Comparison of ENCODE assay signal across 25 cellular contexts in the genomic region with DNA sequence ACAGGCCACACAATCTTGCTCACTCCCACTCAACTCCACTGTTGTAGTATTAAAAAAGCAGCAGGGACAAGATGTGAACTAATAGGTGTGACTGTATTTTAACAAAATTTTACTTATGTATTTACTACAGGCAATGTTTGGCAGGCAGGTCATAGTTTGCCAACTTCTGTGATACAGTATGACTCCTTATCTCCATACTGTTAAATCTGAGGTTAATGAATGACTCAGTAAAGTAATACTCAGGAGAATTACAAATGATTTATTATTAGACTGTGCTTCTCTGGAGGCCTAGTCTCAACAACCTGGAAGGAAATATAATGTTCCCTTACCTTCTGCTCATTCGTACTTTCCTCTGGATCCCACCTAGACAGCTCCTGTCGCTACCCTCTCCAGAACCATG.
A peak's percentile ranks its signal among the peaks of the same experiment; 100 is the strongest.
DNase-seq lines count a peak whose midpoint lies in the region; ATAC-seq and TF ChIP-seq lines count a peak whose summit lies in the region.
"Had no signal": no experiment of that assay in that cellular context is flagged by ENCODE, and none has a peak within 500 bp of the region (broad histone marks: within the 10 kb centered on the region; RNA-seq: fewer than 3 reads in every experiment).

No MANE protein-coding gene starts in this region.

- TF ChIP-seq POLR2A in stomach (IDR thresholded peaks at IDR 0.05), result no peak

- H3K36me3 Mint-ChIP-seq in T-helper 2 cell treated with Interferon-gamma antibody and Interleukin-4, amounts not matched to agents 5 μg/mL and 100 μg/mL, for 36 hours (ENCODE audit: low read depth), result no peaks in the 10 kb centered on the region
- H3K36me3 Mint-ChIP-seq: CD4-positive, CD25-positive, alpha-beta regulatory T cell had no signal

- H3K9me3 Mint-ChIP-seq in T-helper 2 cell treated with Interferon-gamma antibody and Interleukin-4, amounts not matched to agents 5 μg/mL and 100 μg/mL, for 36 hours, result peaks cover 18% of the 10 kb centered on the region

- TF ChIP-seq CTCF in epithelial cell of esophagus (IDR thresholded peaks at IDR 0.05; ENCODE audit: insufficient read depth, low read depth, low read length, missing control alignments) (no peak), stomach (IDR thresholded peaks at IDR 0.05) (no peak)

- ATAC-seq in left ventricle myocardium superior (peak; percentile 80), Right ventricle myocardium inferior (no peak), HG03520 (IDR thresholded peaks at IDR 0.05; ENCODE audit: unreplicated experiment) (no peak), GM19395 (IDR thresholded peaks at IDR 0.05; ENCODE audit: unreplicated experiment) (no peak)
- ATAC-seq: activated T-cell treated with anti-CD3 and anti-CD28 coated beads, Interleukin-2, amount 50 U/mL, for 72 hours; HepG2 had no signal

- no peaks in the 10 kb centered on the region for H3K36me3 ChIP-seq in stomach
- H3K36me3 ChIP-seq: adrenal gland, tibial nerve had no signal

- WGBS in stomach, 5 donors, result 29 to 68% (median 62%) methylated on average over 2 of the region's 2 CpGs

- H3K4me3 Mint-ChIP-seq in T-helper 2 cell treated with Interferon-gamma antibody and Interleukin-4, amounts not matched to agents 5 μg/mL and 100 μg/mL, for 36 hours, result no peak overlapping the region
- H3K4me3 Mint-ChIP-seq: activated T-cell treated with anti-CD3 and anti-CD28 coated beads, Interleukin-2, amount 50 U/mL, for 72 hours; CD4-positive, CD25-positive, alpha-beta regulatory T cell had no signal

- H3K27me3 Mint-ChIP-seq in T-helper 2 cell treated with Interferon-gamma antibody and Interleukin-4, amounts not matched to agents 5 μg/mL and 100 μg/mL, for 36 hours (ENCODE audit: low read depth), result no peaks in the 10 kb centered on the region
- H3K27me3 Mint-ChIP-seq: CD4-positive, CD25-positive, alpha-beta regulatory T cell; progenitor cell of endocrine pancreas had no signal

- peaks cover 0 to 23% (median 12%) of the 10 kb centered on the region in 4 donors for H3K9me3 ChIP-seq in stomach

- TF ChIP-seq EP300 in stomach (IDR thresholded peaks at IDR 0.05), result no peak

- intact Hi-C loops in left ventricle myocardium superior (cut with micrococcal nuclease), result no loop called here
- intact Hi-C loops in Right ventricle myocardium inferior (cut with DNase I), result no loop called here
- intact Hi-C loops in stomach (cut with DNase I; ENCODE audit: low total_unique reads), result no loop called here

- H3K4me3 ChIP-seq in epithelial cell of esophagus (ENCODE audit: low read length), result no peak overlapping the region
- H3K4me3 ChIP-seq in stomach, result no peak overlapping the region
- H3K4me3 ChIP-seq: adrenal gland, tibial nerve had no signal

- H3K27ac Mint-ChIP-seq in T-helper 2 cell treated with Interferon-gamma antibody and Interleukin-4, amounts not matched to agents 5 μg/mL and 100 μg/mL, for 36 hours, result no peak overlapping the region
- H3K27ac Mint-ChIP-seq: activated T-cell treated with anti-CD3 and anti-CD28 coated beads, Interleukin-2, amount 50 U/mL, for 72 hours; progenitor cell of endocrine pancreas had no signal

- H3K27ac ChIP-seq in stomach, result peak overlapping the region; percentile 68 to 95 (median 76)
- H3K27ac ChIP-seq: adrenal gland, tibial nerve had no signal

- H3K4me1 Mint-ChIP-seq in T-helper 2 cell treated with Interferon-gamma antibody and Interleukin-4, amounts not matched to agents 5 μg/mL and 100 μg/mL, for 36 hours (ENCODE audit: low read depth), result no peaks in the 10 kb centered on the region
- H3K4me1 Mint-ChIP-seq: CD4-positive, CD25-positive, alpha-beta regulatory T cell had no signal

- peaks cover 0 to 6% (median 1%) of the 10 kb centered on the region in 4 donors for H3K4me1 ChIP-seq in stomach
- H3K4me1 ChIP-seq: tibial nerve had no signal

- DNase-seq in left ventricle myocardium superior (no peak), Right ventricle myocardium inferior (ENCODE audit: missing footprints) (no peak), epithelial cell of esophagus (ENCODE audit: low read depth) (peak; percentile 43), left kidney (ENCODE audit: low read depth, low spot score) (peak; percentile 25), stomach (peak; percentile 40)
- DNase-seq in T-helper 2 cell treated with Interferon-gamma antibody and Interleukin-4, amounts not matched to agents 5 μg/mL and 100 μg/mL, for 36 hours (ENCODE audit: low spot score), result no peak
- DNase-seq: activated CD4-positive, alpha-beta T cell treated with anti-CD3 and anti-CD28 coated beads, Interleukin-2, amount 50 U/mL, for 48 hours; activated CD4-positive, CD25-positive, alpha-beta regulatory T cell treated with anti-CD3 and anti-CD28 coated beads, Interleukin-2, amount 50 U/mL, for 72 hours; activated naive CD4-positive, alpha-beta T cell; activated T-cell treated with anti-CD3 and anti-CD28 coated beads, Interleukin-2, amount 50 U/mL, for 72 hours; adrenal gland; CD4-positive, CD25-positive, alpha-beta regulatory T cell; Karpas-422; NCI-H1417 treated with DMSO at 0.1 percent for 48 hours; NCI-H2081; NCI-H526; NK-92 treated with Interleukin-12 subunit alpha and Interleukin-12 subunit beta, amount 100 ng/mL, for 24 hours; Right ventricle myocardium superior; stimulated activated CD4-positive, alpha-beta T cell treated with anti-CD3 and anti-CD28 coated beads, Interleukin-4, amount 100 ng/mL, for 24 hours; T-helper 2 cell had no signal

- no peaks in the 10 kb centered on the region for H3K27me3 ChIP-seq in stomach
- H3K27me3 ChIP-seq: adrenal gland, tibial nerve had no signal

Comparison
In these comparisons a context has a peak if more than half of its experiments do, and no peak if none do; other contexts are left out.
1. DNase-seq: peak in epithelial cell of esophagus (single experiment), left kidney (single experiment) and stomach (single experiment); none in left ventricle myocardium superior (single experiment), Right ventricle myocardium inferior (single experiment) and T-helper 2 cell treated with Interferon-gamma antibody and Interleukin-4, amounts not matched to agents 5 μg/mL and 100 μg/mL, for 36 hours (single experiment).